1 cellular context compared by ENCODE assay signal in the genomic region with DNA sequence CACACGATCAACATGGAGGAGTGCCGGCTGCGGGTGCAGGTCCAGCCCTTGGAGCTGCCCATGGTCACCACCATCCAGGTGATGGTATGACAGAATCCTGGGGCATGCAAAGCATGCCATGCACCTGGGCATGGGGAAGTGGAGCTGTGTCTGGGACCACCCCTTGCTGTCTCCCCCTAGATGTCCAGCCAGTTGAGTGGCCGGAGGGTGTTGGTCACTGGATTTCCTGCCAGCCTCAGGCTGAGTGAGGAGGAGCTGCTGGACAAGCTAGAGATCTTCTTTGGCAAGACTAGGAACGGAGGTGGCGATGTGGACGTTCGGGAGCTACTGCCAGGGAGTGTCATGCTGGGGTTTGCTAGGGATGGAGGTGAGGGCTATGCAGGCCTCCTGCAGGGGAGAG.
TF ChIP-seq lines count a peak whose summit lies in the region.

No MANE protein-coding gene starts in this region.

TF ChIP-seq in HepG2, 621 proteins besides CTCF, POLR2A, EP300 and RAD21:
- no peak for TF ChIP-seq ZMYM2 (CRISPR knock-in tag; IDR thresholded peaks at IDR 0.05)
- TF ChIP-seq CREB1 (IDR thresholded peaks at IDR 0.05), result no peak
- no peak for TF ChIP-seq CREB1 (CRISPR knock-in tag; IDR thresholded peaks at IDR 0.05)
- TF ChIP-seq ZNF550 (CRISPR knock-in tag; IDR thresholded peaks at IDR 0.05; ENCODE audit: borderline replicate concordance), result no peak
- TF ChIP-seq, protein P1, sequence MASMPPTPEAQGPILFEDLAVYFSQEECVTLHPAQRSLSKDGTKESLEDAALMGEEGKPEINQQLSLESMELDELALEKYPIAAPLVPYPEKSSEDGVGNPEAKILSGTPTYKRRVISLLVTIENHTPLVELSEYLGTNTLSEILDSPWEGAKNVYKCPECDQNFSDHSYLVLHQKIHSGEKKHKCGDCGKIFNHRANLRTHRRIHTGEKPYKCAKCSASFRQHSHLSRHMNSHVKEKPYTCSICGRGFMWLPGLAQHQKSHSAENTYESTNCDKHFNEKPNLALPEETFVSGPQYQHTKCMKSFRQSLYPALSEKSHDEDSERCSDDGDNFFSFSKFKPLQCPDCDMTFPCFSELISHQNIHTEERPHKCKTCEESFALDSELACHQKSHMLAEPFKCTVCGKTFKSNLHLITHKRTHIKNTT (CRISPR knock-in tag; IDR thresholded peaks at IDR 0.05), result no peak
- TF ChIP-seq, protein P2, sequence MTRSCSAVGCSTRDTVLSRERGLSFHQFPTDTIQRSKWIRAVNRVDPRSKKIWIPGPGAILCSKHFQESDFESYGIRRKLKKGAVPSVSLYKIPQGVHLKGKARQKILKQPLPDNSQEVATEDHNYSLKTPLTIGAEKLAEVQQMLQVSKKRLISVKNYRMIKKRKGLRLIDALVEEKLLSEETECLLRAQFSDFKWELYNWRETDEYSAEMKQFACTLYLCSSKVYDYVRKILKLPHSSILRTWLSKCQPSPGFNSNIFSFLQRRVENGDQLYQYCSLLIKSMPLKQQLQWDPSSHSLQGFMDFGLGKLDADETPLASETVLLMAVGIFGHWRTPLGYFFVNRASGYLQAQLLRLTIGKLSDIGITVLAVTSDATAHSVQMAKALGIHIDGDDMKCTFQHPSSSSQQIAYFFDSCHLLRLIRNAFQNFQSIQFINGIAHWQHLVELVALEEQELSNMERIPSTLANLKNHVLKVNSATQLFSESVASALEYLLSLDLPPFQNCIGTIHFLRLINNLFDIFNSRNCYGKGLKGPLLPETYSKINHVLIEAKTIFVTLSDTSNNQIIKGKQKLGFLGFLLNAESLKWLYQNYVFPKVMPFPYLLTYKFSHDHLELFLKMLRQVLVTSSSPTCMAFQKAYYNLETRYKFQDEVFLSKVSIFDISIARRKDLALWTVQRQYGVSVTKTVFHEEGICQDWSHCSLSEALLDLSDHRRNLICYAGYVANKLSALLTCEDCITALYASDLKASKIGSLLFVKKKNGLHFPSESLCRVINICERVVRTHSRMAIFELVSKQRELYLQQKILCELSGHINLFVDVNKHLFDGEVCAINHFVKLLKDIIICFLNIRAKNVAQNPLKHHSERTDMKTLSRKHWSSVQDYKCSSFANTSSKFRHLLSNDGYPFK (CRISPR knock-in tag; IDR thresholded peaks at IDR 0.05; ENCODE audit: borderline replicate concordance), result no peak
- no peak for TF ChIP-seq ZNF460 (CRISPR knock-in tag; IDR thresholded peaks at IDR 0.05; ENCODE audit: borderline replicate concordance)
- TF ChIP-seq, protein P3, sequence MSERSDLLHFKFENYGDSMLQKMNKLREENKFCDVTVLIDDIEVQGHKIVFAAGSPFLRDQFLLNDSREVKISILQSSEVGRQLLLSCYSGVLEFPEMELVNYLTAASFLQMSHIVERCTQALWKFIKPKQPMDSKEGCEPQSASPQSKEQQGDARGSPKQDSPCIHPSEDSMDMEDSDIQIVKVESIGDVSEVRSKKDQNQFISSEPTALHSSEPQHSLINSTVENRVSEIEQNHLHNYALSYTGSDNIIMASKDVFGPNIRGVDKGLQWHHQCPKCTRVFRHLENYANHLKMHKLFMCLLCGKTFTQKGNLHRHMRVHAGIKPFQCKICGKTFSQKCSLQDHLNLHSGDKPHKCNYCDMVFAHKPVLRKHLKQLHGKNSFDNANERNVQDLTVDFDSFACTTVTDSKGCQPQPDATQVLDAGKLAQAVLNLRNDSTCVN (CRISPR knock-in tag; IDR thresholded peaks at IDR 0.05; ENCODE audit: borderline replicate concordance), result no peak
- TF ChIP-seq, protein P4, sequence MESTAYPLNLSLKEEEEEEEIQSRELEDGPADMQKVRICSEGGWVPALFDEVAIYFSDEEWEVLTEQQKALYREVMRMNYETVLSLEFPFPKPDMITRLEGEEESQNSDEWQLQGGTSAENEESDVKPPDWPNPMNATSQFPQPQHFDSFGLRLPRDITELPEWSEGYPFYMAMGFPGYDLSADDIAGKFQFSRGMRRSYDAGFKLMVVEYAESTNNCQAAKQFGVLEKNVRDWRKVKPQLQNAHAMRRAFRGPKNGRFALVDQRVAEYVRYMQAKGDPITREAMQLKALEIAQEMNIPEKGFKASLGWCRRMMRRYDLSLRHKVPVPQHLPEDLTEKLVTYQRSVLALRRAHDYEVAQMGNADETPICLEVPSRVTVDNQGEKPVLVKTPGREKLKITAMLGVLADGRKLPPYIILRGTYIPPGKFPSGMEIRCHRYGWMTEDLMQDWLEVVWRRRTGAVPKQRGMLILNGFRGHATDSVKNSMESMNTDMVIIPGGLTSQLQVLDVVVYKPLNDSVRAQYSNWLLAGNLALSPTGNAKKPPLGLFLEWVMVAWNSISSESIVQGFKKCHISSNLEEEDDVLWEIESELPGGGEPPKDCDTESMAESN (CRISPR knock-in tag; conservative IDR thresholded peaks at IDR 0.05), result no peak
- TF ChIP-seq, protein P5, sequence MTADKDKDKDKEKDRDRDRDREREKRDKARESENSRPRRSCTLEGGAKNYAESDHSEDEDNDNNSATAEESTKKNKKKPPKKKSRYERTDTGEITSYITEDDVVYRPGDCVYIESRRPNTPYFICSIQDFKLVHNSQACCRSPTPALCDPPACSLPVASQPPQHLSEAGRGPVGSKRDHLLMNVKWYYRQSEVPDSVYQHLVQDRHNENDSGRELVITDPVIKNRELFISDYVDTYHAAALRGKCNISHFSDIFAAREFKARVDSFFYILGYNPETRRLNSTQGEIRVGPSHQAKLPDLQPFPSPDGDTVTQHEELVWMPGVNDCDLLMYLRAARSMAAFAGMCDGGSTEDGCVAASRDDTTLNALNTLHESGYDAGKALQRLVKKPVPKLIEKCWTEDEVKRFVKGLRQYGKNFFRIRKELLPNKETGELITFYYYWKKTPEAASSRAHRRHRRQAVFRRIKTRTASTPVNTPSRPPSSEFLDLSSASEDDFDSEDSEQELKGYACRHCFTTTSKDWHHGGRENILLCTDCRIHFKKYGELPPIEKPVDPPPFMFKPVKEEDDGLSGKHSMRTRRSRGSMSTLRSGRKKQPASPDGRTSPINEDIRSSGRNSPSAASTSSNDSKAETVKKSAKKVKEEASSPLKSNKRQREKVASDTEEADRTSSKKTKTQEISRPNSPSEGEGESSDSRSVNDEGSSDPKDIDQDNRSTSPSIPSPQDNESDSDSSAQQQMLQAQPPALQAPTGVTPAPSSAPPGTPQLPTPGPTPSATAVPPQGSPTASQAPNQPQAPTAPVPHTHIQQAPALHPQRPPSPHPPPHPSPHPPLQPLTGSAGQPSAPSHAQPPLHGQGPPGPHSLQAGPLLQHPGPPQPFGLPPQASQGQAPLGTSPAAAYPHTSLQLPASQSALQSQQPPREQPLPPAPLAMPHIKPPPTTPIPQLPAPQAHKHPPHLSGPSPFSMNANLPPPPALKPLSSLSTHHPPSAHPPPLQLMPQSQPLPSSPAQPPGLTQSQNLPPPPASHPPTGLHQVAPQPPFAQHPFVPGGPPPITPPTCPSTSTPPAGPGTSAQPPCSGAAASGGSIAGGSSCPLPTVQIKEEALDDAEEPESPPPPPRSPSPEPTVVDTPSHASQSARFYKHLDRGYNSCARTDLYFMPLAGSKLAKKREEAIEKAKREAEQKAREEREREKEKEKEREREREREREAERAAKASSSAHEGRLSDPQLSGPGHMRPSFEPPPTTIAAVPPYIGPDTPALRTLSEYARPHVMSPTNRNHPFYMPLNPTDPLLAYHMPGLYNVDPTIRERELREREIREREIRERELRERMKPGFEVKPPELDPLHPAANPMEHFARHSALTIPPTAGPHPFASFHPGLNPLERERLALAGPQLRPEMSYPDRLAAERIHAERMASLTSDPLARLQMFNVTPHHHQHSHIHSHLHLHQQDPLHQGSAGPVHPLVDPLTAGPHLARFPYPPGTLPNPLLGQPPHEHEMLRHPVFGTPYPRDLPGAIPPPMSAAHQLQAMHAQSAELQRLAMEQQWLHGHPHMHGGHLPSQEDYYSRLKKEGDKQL (CRISPR knock-in tag; IDR thresholded peaks at IDR 0.05; ENCODE audit: low read depth), result no peak
- TF ChIP-seq, protein P6, sequence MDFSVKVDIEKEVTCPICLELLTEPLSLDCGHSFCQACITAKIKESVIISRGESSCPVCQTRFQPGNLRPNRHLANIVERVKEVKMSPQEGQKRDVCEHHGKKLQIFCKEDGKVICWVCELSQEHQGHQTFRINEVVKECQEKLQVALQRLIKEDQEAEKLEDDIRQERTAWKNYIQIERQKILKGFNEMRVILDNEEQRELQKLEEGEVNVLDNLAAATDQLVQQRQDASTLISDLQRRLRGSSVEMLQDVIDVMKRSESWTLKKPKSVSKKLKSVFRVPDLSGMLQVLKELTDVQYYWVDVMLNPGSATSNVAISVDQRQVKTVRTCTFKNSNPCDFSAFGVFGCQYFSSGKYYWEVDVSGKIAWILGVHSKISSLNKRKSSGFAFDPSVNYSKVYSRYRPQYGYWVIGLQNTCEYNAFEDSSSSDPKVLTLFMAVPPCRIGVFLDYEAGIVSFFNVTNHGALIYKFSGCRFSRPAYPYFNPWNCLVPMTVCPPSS (IDR thresholded peaks at IDR 0.05), result no peak
- TF ChIP-seq SETDB1 (CRISPR knock-in tag; IDR thresholded peaks at IDR 0.05; ENCODE audit: borderline replicate concordance), result no peak
- no peak for TF ChIP-seq ZNF788 (CRISPR knock-in tag; IDR thresholded peaks at IDR 0.05; ENCODE audit: borderline replicate concordance)
- TF ChIP-seq NCOA1 (CRISPR knock-in tag; IDR thresholded peaks at IDR 0.05), result 0 out of 2 replicates have a peak, but pooled peaks have one; percentile 42
- no peak for TF ChIP-seq KMT2B (CRISPR knock-in tag; IDR thresholded peaks at IDR 0.05)
- TF ChIP-seq ATAD3A (CRISPR knock-in tag; IDR thresholded peaks at IDR 0.05), result no peak
- TF ChIP-seq HDAC1 (CRISPR knock-in tag; IDR thresholded peaks at IDR 0.05), result no peak
- TF ChIP-seq, protein P7, sequence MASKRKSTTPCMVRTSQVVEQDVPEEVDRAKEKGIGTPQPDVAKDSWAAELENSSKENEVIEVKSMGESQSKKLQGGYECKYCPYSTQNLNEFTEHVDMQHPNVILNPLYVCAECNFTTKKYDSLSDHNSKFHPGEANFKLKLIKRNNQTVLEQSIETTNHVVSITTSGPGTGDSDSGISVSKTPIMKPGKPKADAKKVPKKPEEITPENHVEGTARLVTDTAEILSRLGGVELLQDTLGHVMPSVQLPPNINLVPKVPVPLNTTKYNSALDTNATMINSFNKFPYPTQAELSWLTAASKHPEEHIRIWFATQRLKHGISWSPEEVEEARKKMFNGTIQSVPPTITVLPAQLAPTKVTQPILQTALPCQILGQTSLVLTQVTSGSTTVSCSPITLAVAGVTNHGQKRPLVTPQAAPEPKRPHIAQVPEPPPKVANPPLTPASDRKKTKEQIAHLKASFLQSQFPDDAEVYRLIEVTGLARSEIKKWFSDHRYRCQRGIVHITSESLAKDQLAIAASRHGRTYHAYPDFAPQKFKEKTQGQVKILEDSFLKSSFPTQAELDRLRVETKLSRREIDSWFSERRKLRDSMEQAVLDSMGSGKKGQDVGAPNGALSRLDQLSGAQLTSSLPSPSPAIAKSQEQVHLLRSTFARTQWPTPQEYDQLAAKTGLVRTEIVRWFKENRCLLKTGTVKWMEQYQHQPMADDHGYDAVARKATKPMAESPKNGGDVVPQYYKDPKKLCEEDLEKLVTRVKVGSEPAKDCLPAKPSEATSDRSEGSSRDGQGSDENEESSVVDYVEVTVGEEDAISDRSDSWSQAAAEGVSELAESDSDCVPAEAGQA (IDR thresholded peaks at IDR 0.05; ENCODE audit: low read depth), result no peak
- TF ChIP-seq, protein P7 (CRISPR knock-in tag; IDR thresholded peaks at IDR 0.05; ENCODE audit: borderline replicate concordance), result no peak
- TF ChIP-seq TBX2 (CRISPR knock-in tag; IDR thresholded peaks at IDR 0.05; ENCODE audit: borderline replicate concordance), result peak; percentile 28; the same call in 1 of the 2 replicates
TF ChIP-seq in HepG2: peak in this region for 2.
